31 cellular contexts compared by ENCODE assay signal in the genomic region with DNA sequence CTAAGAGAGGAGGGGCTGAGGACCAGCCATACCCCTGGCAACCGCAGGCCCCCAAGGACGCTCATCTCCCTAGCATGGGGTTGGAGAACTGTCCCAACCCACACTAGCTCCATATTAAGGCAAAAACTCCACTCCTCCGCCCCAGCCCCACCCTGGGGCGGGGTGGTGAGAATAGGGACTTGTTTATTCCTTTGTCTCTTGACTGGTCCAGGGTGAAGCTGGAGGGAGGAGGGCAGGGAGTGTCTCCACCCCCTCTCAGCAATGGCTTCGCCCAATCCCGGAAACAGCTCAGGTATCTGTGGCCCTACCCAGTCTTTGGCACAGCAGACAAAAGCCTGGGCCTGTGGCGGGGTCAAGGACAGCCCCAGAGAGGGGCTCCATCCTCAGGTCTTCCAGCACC. TPM values are rescaled to one million over a fixed set of nuclear protein-coding genes. Genes with fewer than 3 reads are reported as not detected.
DNase-seq lines count a peak whose midpoint lies in the region; ATAC-seq, FAIRE-seq and TF ChIP-seq lines count a peak whose summit lies in the region.
"Had no signal": no experiment of that assay in that cellular context is flagged by ENCODE, and none has a peak within 500 bp of the region (broad histone marks: within the 10 kb centered on the region; RNA-seq: fewer than 3 reads in every experiment).

No MANE protein-coding gene starts in this region.

- CTCF ChIA-PET in K562 (lab: Yijun Ruan, JAX; ENCODE audit: low intra/inter-chr PET ratio) = no interaction called here
- CTCF ChIA-PET in activated CD4-positive, alpha-beta memory T cell treated with anti-CD3 and anti-CD28 coated beads, Interleukin-2, amount 10 ng/mL, durations not matched to agents 7 days and 5 days (lab: Charles Lee) = no interaction called here

- DNase-seq in GM23248 = no peak
- peak; percentile 65 to 76 (median 70) for DNase-seq in K562 (ENCODE audit: extremely low read depth in 1 of 4, low spot score in 3 of 4)
- peak; percentile 51 to 58 for DNase-seq in left colon
- DNase-seq in small intestine = peak; percentile 10
- no peak for DNase-seq in activated CD4-positive, alpha-beta memory T cell treated with anti-CD3 and anti-CD28 coated beads, Interleukin-2, amount 10 ng/mL, durations not matched to agents 7 days and 5 days
- no peak for DNase-seq in Kasumi-1 (lab: John Stamatoyannopoulos, UW)
- DNase-seq in adrenal gland = no peak
- DNase-seq: AML-193; C1 segment of cervical spinal cord; CD4-positive, alpha-beta memory T cell; COR-L47; DMS 273 treated with DMSO at 0.1 percent for 48 hours; DMS79; EL; GF-D8; GOT3; Karpas-422; MV-4-11; NCI-H1105; NCI-H1436 treated with DMSO at 0.1 percent for 48 hours; NCI-H187 treated with DMSO at 0.1 percent for 48 hours; NCI-H446; NCI-H524 treated with DMSO at 0.1 percent for 48 hours; NCI-H774; SK-N-SH had no signal

- TF ChIP-seq POLR2A in K562 (conservative IDR thresholded peaks at IDR 0.05) (no peak), adrenal gland (IDR thresholded peaks at IDR 0.05) (no peak)

- no peak overlapping the region for H3K4me3 Mint-ChIP-seq in activated CD4-positive, alpha-beta memory T cell treated with anti-CD3 and anti-CD28 coated beads, Interleukin-2, amount 10 ng/mL, durations not matched to agents 7 days and 5 days
- H3K4me3 Mint-ChIP-seq: CD4-positive, alpha-beta memory T cell; IgD-negative memory B cell had no signal

- H2AFZ ChIP-seq in GM23248 = no peak overlapping the region
- H2AFZ ChIP-seq in K562 (ENCODE audit: low read depth, low read length) = peak overlapping the region; percentile 63

- H4K20me1 ChIP-seq in GM23248 (ENCODE audit: insufficient read depth) = no peaks in the 10 kb centered on the region
- H4K20me1 ChIP-seq in K562 (replicated peaks; ENCODE audit: control insufficient read depth, insufficient read depth, low read length) = peaks cover 18% of the 10 kb centered on the region; the same call in 1 of the 2 replicates

- no peaks in the 10 kb centered on the region for H3K9me3 Mint-ChIP-seq in activated CD4-positive, alpha-beta memory T cell treated with anti-CD3 and anti-CD28 coated beads, Interleukin-2, amount 10 ng/mL, durations not matched to agents 7 days and 5 days
- H3K9me3 Mint-ChIP-seq: CD4-positive, alpha-beta memory T cell; IgD-negative memory B cell had no signal

- H3K4me1 Mint-ChIP-seq in activated CD4-positive, alpha-beta memory T cell treated with anti-CD3 and anti-CD28 coated beads, Interleukin-2, amount 10 ng/mL, durations not matched to agents 7 days and 5 days = no peaks in the 10 kb centered on the region
- H3K4me1 Mint-ChIP-seq: CD4-positive, alpha-beta memory T cell had no signal

- peaks cover 7% of the 10 kb centered on the region for H3K27me3 Mint-ChIP-seq in activated CD4-positive, alpha-beta memory T cell treated with anti-CD3 and anti-CD28 coated beads, Interleukin-2, amount 10 ng/mL, durations not matched to agents 7 days and 5 days

- H3K4me3 ChIP-seq in GM23248 = no peak overlapping the region
- no peak overlapping the region for H3K4me3 ChIP-seq in K562
- H3K4me3 ChIP-seq in small intestine (ENCODE audit: low read depth in 1 of 2, low read length in 2 of 2) = no peak overlapping the region
- no peak overlapping the region for H3K4me3 ChIP-seq in adrenal gland
- H3K4me3 ChIP-seq: A549, HAP-1 had no signal

- no peaks in the 10 kb centered on the region for H3K9me3 ChIP-seq in GM23248 (ENCODE audit: low read depth)
- no peaks in the 10 kb centered on the region for H3K9me3 ChIP-seq in K562 (replicated peaks; ENCODE audit: control insufficient read depth, insufficient read depth, low read depth, low read length)
- no peaks in the 10 kb centered on the region for H3K9me3 ChIP-seq in small intestine (ENCODE audit: control insufficient read depth, low read depth)
- H3K9me3 ChIP-seq in adrenal gland (replicated peaks in 1 of 3) = no peaks in the 10 kb centered on the region
- H3K9me3 ChIP-seq: A549, HAP-1, SK-N-SH had no signal

- H3K9me1 ChIP-seq in K562 (ENCODE audit: control insufficient read depth, insufficient read depth, low read length) = peaks cover 4% of the 10 kb centered on the region

- H3K27ac ChIP-seq in GM23248 (peak overlapping the region; percentile 7; the same call in 1 of the 2 replicates), K562 (ENCODE audit: extremely low read depth, low read depth, low read length) (no peak overlapping the region), small intestine (ENCODE audit: low read depth in 1 of 2, low read length in 1 of 2) (no peak overlapping the region), adrenal gland (no peak overlapping the region)
- H3K27ac ChIP-seq: A549 had no signal

- H3K27ac Mint-ChIP-seq in activated CD4-positive, alpha-beta memory T cell treated with anti-CD3 and anti-CD28 coated beads, Interleukin-2, amount 10 ng/mL, durations not matched to agents 7 days and 5 days = no peak overlapping the region
- H3K27ac Mint-ChIP-seq: IgD-negative memory B cell had no signal

- H3K36me3 ChIP-seq in GM23248 (ENCODE audit: low read depth) (peaks cover 5% of the 10 kb centered on the region; the same call in 1 of the 2 replicates), K562 (ENCODE audit: control insufficient read depth, insufficient read depth, low read length) (no peaks in the 10 kb centered on the region), small intestine (ENCODE audit: control insufficient read depth in 2 of 2, insufficient read depth in 2 of 2, low read length in 2 of 2) (no peaks in the 10 kb centered on the region), adrenal gland (replicated peaks in 1 of 2) (no peaks in the 10 kb centered on the region)
- H3K36me3 ChIP-seq: HAP-1 had no signal

- H3K4me2 ChIP-seq in GM23248 (ENCODE audit: unreplicated experiment) = no peak overlapping the region
- H3K4me2 ChIP-seq in K562 (ENCODE audit: insufficient read depth, low read length) = peak overlapping the region; percentile 1; the same call in 1 of the 2 replicates
- H3K4me2 ChIP-seq: A549, SK-N-SH had no signal

- FAIRE-seq in K562 (lab: Jason Lieb, UNC) = peak; percentile 59
- no peak for FAIRE-seq in small intestine (lab: Jason Lieb, UNC)
- FAIRE-seq: A549, GM12891, RCC 7860 had no signal

- intact Hi-C loops in K562 (cut with micrococcal nuclease) = loop anchor here (5.0 kb wide), 1 partner anchor 1010 kb away; no protein-coding TSS in a partner anchor
- intact Hi-C loops in left colon (cut with DNase I, micrococcal nuclease) = no loop called here
- intact Hi-C loops in adrenal gland (cut with DNase I) = no loop called here

- no peak for TF ChIP-seq CTCF in K562 (IDR thresholded peaks at IDR 0.05 in 2 of 3, conservative IDR thresholded peaks at IDR 0.05 in 1 of 3; ENCODE audit: insufficient read depth in 2 of 3, low read depth in 1 of 3, low read length in 3 of 3)
- TF ChIP-seq CTCF in adrenal gland (IDR thresholded peaks at IDR 0.05) = no peak

- H3K79me2 ChIP-seq in GM23248 (ENCODE audit: insufficient read depth) = peaks cover 98% of the 10 kb centered on the region
- H3K79me2 ChIP-seq in K562 (ENCODE audit: control insufficient read depth, insufficient read depth, low read length) = no peaks in the 10 kb centered on the region

- H3K36me3 Mint-ChIP-seq in activated CD4-positive, alpha-beta memory T cell treated with anti-CD3 and anti-CD28 coated beads, Interleukin-2, amount 10 ng/mL, durations not matched to agents 7 days and 5 days (ENCODE audit: low read depth) = no peaks in the 10 kb centered on the region
- H3K36me3 Mint-ChIP-seq: CD4-positive, alpha-beta memory T cell; IgD-negative memory B cell had no signal

- 0 out of 2 replicates have a peak overlapping the region, but pooled peaks have one; percentile 22 for H3K9ac ChIP-seq in GM23248
- peak overlapping the region in 1 of 2 experiments; percentile 61; a peak in 1 of 4 replicates for H3K9ac ChIP-seq in K562 (ENCODE audit: insufficient read depth in 1 of 2, low read depth in 2 of 2, low read length in 2 of 2)
- H3K9ac ChIP-seq: SK-N-SH had no signal

- peaks cover 20% of the 10 kb centered on the region for H3K4me1 ChIP-seq in GM23248 (ENCODE audit: insufficient read depth)
- peaks cover 0 to 40% of the 10 kb centered on the region in 2 experiments; a peak in 3 of 5 replicates for H3K4me1 ChIP-seq in K562 (replicated peaks in 1 of 2; ENCODE audit: control insufficient read depth in 2 of 2, insufficient read depth in 2 of 2, low read length in 2 of 2)
- H3K4me1 ChIP-seq in small intestine (ENCODE audit: control insufficient read depth in 2 of 2, insufficient read depth in 1 of 2, low read depth in 1 of 2, low read length in 1 of 2) = no peaks in the 10 kb centered on the region
- no peaks in the 10 kb centered on the region for H3K4me1 ChIP-seq in adrenal gland (replicated peaks in 1 of 2)
- H3K4me1 ChIP-seq: HAP-1 had no signal

- WGBS in GM23248 (ENCODE audit: low coverage in 1 of 2, low lambda C conversion rate in 2 of 2, missing lambda C conversion rate in 2 of 2), 2 experiments = 55 to 57% methylated on average over 7 of the region's 7 CpGs
- 17% methylated on average over 7 of the region's 7 CpGs for WGBS in K562 (ENCODE audit: insufficient coverage, low coverage, missing lambda C conversion rate)
- WGBS in small intestine, 3 donors = 35 to 72% (median 64%) methylated on average over 7 of the region's 7 CpGs
- WGBS in adrenal gland, 4 donors = 79 to 100% (median 91%) methylated on average over 3 to 7 of the region's 7 CpGs

- no peaks in the 10 kb centered on the region for H3K27me3 ChIP-seq in GM23248 (replicated peaks; ENCODE audit: insufficient read depth)
- peaks cover 22 to 46% of the 10 kb centered on the region in 2 experiments for H3K27me3 ChIP-seq in K562 (ENCODE audit: control insufficient read depth in 2 of 2, insufficient read depth in 2 of 2, low read length in 2 of 2)
- no peaks in the 10 kb centered on the region for H3K27me3 ChIP-seq in small intestine (ENCODE audit: control insufficient read depth in 2 of 2, insufficient read depth in 2 of 2, low read length in 2 of 2)
- no peaks in the 10 kb centered on the region for H3K27me3 ChIP-seq in adrenal gland

- no peaks in the 10 kb centered on the region for H3K9me2 ChIP-seq in GM23248 (ENCODE audit: insufficient read depth)
- H3K9me2 ChIP-seq: SK-N-SH had no signal

- no peak for TF ChIP-seq EP300 in K562 (IDR thresholded peaks at IDR 0.05; ENCODE audit: low read length)

- POLR2A ChIA-PET in K562 (lab: Yijun Ruan, JAX) = interaction anchor here (0.6 to 0.9 kb wide), 2 partner anchors 8 to 1360 kb away, joined by 3 read pairs; no protein-coding TSS in a partner anchor
- POLR2A ChIA-PET in activated CD4-positive, alpha-beta memory T cell treated with anti-CD3 and anti-CD28 coated beads, Interleukin-2, amount 10 ng/mL, durations not matched to agents 7 days and 5 days (lab: Charles Lee) = no interaction called here

- ATAC-seq in K562 = peak; percentile 71
- peak; percentile 93 for ATAC-seq in left colon
- ATAC-seq in HG03378 (IDR thresholded peaks at IDR 0.05; ENCODE audit: unreplicated experiment) = no peak
- ATAC-seq: A549 had no signal

- TF ChIP-seq RAD21 in K562 (CRISPR knock-in tag; conservative IDR thresholded peaks at IDR 0.05 in 1 of 2, IDR thresholded peaks at IDR 0.05 in 1 of 2) = no peak

- peaks cover 12% of the 10 kb centered on the region for H3F3A ChIP-seq in GM23248 (ENCODE audit: insufficient read depth)

- in situ Hi-C loops in GM23248 (cut with MboI) = no loop called here
- in situ Hi-C loops in K562 (cut with MboI) = loop anchor here (5.0 kb wide), 1 partner anchor 1525 kb away; no protein-coding TSS in a partner anchor

- no TSS peak for BruUV-seq in K562 (replicated peaks; lab: Mats Ljungman, UMichigan)

RNA-seq across cellular contexts. Expression of a gene that starts 16.9 kb away (rescaled TPM):
- total RNA-seq in GM23248 (2014; rRNA removed; shearing (Covaris generic)) = 145 and 169 TPM in 2 replicates
- polyA plus RNA-seq in GM23248 (2016; fragmentation: Nextera tagmentation; extraction: Ambion mirVana) = 137 and 141 TPM in 2 replicates
- total RNA-seq in K562 (2011; cell fraction: chromatin; rRNA removed; ENCODE audit: low replicate concordance) = not detected in 2 replicates
- not detected in 2 replicates for total RNA-seq in K562 (2011; cell fraction: nucleolus; rRNA removed)
- not detected in 2 replicates for total RNA-seq in K562 (2011; cell fraction: nucleoplasm; rRNA removed)
- total RNA-seq in K562 (2014; rRNA removed) = not detected in 2 replicates
- not detected in 2 replicates for total RNA-seq in K562 (2014; rRNA removed; fragmentation: Illumina TruSeq; extraction: Trizol)
- total RNA-seq in K562 (2015; rRNA removed; fragmentation: Illumina TruSeq; extraction: Trizol) = not detected in 2 replicates
- not detected in 2 replicates for total RNA-seq in K562 (2021)
- not detected in 2 replicates for polyA plus RNA-seq in K562 (2011; rRNA removed)
- polyA plus RNA-seq in K562 (2011; cell fraction: cytosol; rRNA removed) = 0.18 TPM in 1 of 2 replicates, not detected in the other
- 0.13 TPM in 1 of 2 replicates, not detected in the other for polyA plus RNA-seq in K562 (2011; cell fraction: nucleus; rRNA removed)
- not detected in 2 replicates for polyA plus RNA-seq in K562 (2012)
- polyA plus RNA-seq in K562 (2014; fragmentation: Illumina TruSeq; extraction: Trizol) = not detected in 2 replicates
- not detected for polyA plus RNA-seq in K562 (2014; fragmentation: Nextera tagmentation; extraction: Ambion mirVana)
- 0.21 TPM in 1 of 2 replicates, not detected in the other for polyA plus RNA-seq in K562 (2014; rRNA removed)
- polyA minus RNA-seq in K562 (2011; rRNA and poly(A)+ RNA removed) = not detected in 2 replicates
- polyA minus RNA-seq in K562 (2011; cell fraction: cytosol; rRNA and poly(A)+ RNA removed) = not detected in 2 replicates
- polyA minus RNA-seq in K562 (2011; cell fraction: nucleus; rRNA and poly(A)+ RNA removed) = not detected in 2 replicates
- total RNA-seq in left colon = 1 to 10 TPM in 1 of 2 donors, under 1 TPM in 1; 0.52 to 1.1 TPM
- 1 to 10 TPM in 1 of 3 donors, not detected in 2; 1.8 TPM for polyA plus RNA-seq in small intestine
- not detected for total RNA-seq in activated CD4-positive, alpha-beta memory T cell treated with anti-CD3 and anti-CD28 coated beads, Interleukin-2, amount 10 ng/mL, durations not matched to agents 7 days and 5 days
- total RNA-seq in adrenal gland = 1 to 10 TPM; 1.7 to 8.3 (median 4.0) TPM
- polyA plus RNA-seq in adrenal gland = 10 to 100 TPM in 1 of 3 donors, 1 to 10 TPM in 1, under 1 TPM in 1; 0.15 to 14.2 (median 8.1) TPM
- total RNA-seq: CD4-positive, alpha-beta memory T cell had no signal
- polyA plus RNA-seq: CD4-positive, alpha-beta memory T cell; IgD-negative memory B cell had no signal

RNA-seq across cellular contexts. Expression of a gene that starts 40.4 kb away (rescaled TPM):
- total RNA-seq in GM23248 (2014; rRNA removed; shearing (Covaris generic)) = 22.9 and 24.9 TPM in 2 replicates
- polyA plus RNA-seq in GM23248 (2016; fragmentation: Nextera tagmentation; extraction: Ambion mirVana) (24.1 and 24.4 TPM in 2 replicates), K562 (2011; rRNA removed) (11.3 and 13.1 TPM in 2 replicates), K562 (2014; fragmentation: Illumina TruSeq; extraction: Trizol) (12.8 and 13.1 TPM in 2 replicates), K562 (2014; fragmentation: Nextera tagmentation; extraction: Ambion mirVana) (1 to 10 TPM in 1 of 2 experiments, under 1 TPM in 1; 0.92 to 1.1 TPM), K562 (2014; rRNA removed) (17.8 and 19.5 TPM in 2 replicates), small intestine (10 to 100 TPM; 11.9 to 14.9 (median 14.1) TPM), adrenal gland (10 to 100 TPM; 11.2 to 34.2 (median 30.6) TPM)
- total RNA-seq in K562 (2011; cell fraction: chromatin; rRNA removed; ENCODE audit: low replicate concordance) = 8.0 and 24.6 TPM in 2 replicates
- 20.2 and 20.4 TPM in 2 replicates for total RNA-seq in K562 (2011; cell fraction: nucleolus; rRNA removed)
- 10.2 and 12.6 TPM in 2 replicates for total RNA-seq in K562 (2011; cell fraction: nucleoplasm; rRNA removed)
- total RNA-seq in K562 (2014; rRNA removed) (12.4 and 15.8 TPM in 2 replicates), K562 (2014; rRNA removed; fragmentation: Illumina TruSeq; extraction: Trizol) (4.1 and 4.9 TPM in 2 replicates), K562 (2015; rRNA removed; fragmentation: Illumina TruSeq; extraction: Trizol) (8.6 TPM in 2 replicates), K562 (2021) (17.1 and 17.3 TPM in 2 replicates), left colon (10 to 100 TPM; 17.5 to 18.3 TPM), adrenal gland (10 to 100 TPM; 21.3 to 31.8 (median 26.8) TPM)
- polyA plus RNA-seq in K562 (2011; cell fraction: cytosol; rRNA removed) = 10.5 and 18.2 TPM in 2 replicates
- 26.0 and 42.0 TPM in 2 replicates for polyA plus RNA-seq in K562 (2011; cell fraction: nucleus; rRNA removed)
- 11.4 and 12.4 TPM in 2 replicates for polyA plus RNA-seq in K562 (2012)
- polyA minus RNA-seq in K562 (2011; rRNA and poly(A)+ RNA removed) = 3.6 and 4.9 TPM in 2 replicates
- 5.0 and 6.1 TPM in 2 replicates for polyA minus RNA-seq in K562 (2011; cell fraction: cytosol; rRNA and poly(A)+ RNA removed)
- polyA minus RNA-seq in K562 (2011; cell fraction: nucleus; rRNA and poly(A)+ RNA removed) = 7.3 and 9.0 TPM in 2 replicates
- 10 to 100 TPM; 22.5 to 23.4 TPM for total RNA-seq in activated CD4-positive, alpha-beta memory T cell treated with anti-CD3 and anti-CD28 coated beads, Interleukin-2, amount 10 ng/mL, durations not matched to agents 7 days and 5 days

RNA-seq across cellular contexts. Expression of a gene that starts 56.4 kb away (rescaled TPM):
- 32.6 and 44.5 TPM in 2 replicates for total RNA-seq in GM23248 (2014; rRNA removed; shearing (Covaris generic))
- polyA plus RNA-seq in GM23248 (2016; fragmentation: Nextera tagmentation; extraction: Ambion mirVana) (115 TPM in 2 replicates), K562 (2011; rRNA removed) (74.7 and 79.2 TPM in 2 replicates), K562 (2014; fragmentation: Illumina TruSeq; extraction: Trizol) (80.6 and 113 TPM in 2 replicates), K562 (2014; fragmentation: Nextera tagmentation; extraction: Ambion mirVana) (10 to 100 TPM; 42.1 to 67.0 TPM), K562 (2014; rRNA removed) (111 and 121 TPM in 2 replicates), small intestine (10 to 100 TPM; 42.5 to 64.3 (median 43.2) TPM), adrenal gland (100 to 1,000 TPM in 1 of 3 donors, 10 to 100 TPM in 2; 40.0 to 122 (median 87.5) TPM)
- 28.6 and 94.1 TPM in 2 replicates for total RNA-seq in K562 (2011; cell fraction: chromatin; rRNA removed; ENCODE audit: low replicate concordance)
- 70.3 and 71.4 TPM in 2 replicates for total RNA-seq in K562 (2011; cell fraction: nucleolus; rRNA removed)
- total RNA-seq in K562 (2011; cell fraction: nucleoplasm; rRNA removed) = 51.0 and 57.9 TPM in 2 replicates
- total RNA-seq in K562 (2014; rRNA removed) (116 and 120 TPM in 2 replicates), K562 (2014; rRNA removed; fragmentation: Illumina TruSeq; extraction: Trizol) (49.6 and 59.2 TPM in 2 replicates), K562 (2015; rRNA removed; fragmentation: Illumina TruSeq; extraction: Trizol) (74.3 and 78.1 TPM in 2 replicates), K562 (2021) (108 and 110 TPM in 2 replicates), left colon (10 to 100 TPM; 23.2 to 25.8 TPM), adrenal gland (100 to 1,000 TPM in 4 of 8 donors, 10 to 100 TPM in 4; 27.2 to 190 (median 88.3) TPM)
- 89.1 and 124 TPM in 2 replicates for polyA plus RNA-seq in K562 (2011; cell fraction: cytosol; rRNA removed)
- polyA plus RNA-seq in K562 (2011; cell fraction: nucleus; rRNA removed) = 42.9 and 47.3 TPM in 2 replicates
- polyA plus RNA-seq in K562 (2012) = 42.1 and 72.6 TPM in 2 replicates
- 34.5 and 60.2 TPM in 2 replicates for polyA minus RNA-seq in K562 (2011; rRNA and poly(A)+ RNA removed)
- polyA minus RNA-seq in K562 (2011; cell fraction: cytosol; rRNA and poly(A)+ RNA removed) = 23.4 and 42.2 TPM in 2 replicates
- polyA minus RNA-seq in K562 (2011; cell fraction: nucleus; rRNA and poly(A)+ RNA removed) = 14.7 and 15.7 TPM in 2 replicates
- total RNA-seq in activated CD4-positive, alpha-beta memory T cell treated with anti-CD3 and anti-CD28 coated beads, Interleukin-2, amount 10 ng/mL, durations not matched to agents 7 days and 5 days = 10 to 100 TPM; 34.2 to 38.7 TPM

Comparison
In these comparisons a context has a peak if more than half of its experiments do, and no peak if none do; other contexts are left out.
1. DNase-seq: peak in K562 (4 of 4), left colon (2 of 2) and small intestine (single experiment); none in GM23248 (single experiment), activated CD4-positive, alpha-beta memory T cell treated with anti-CD3 and anti-CD28 coated beads, Interleukin-2, amount 10 ng/mL, durations not matched to agents 7 days and 5 days (single experiment), Kasumi-1 (0 of 2) and adrenal gland (0 of 7).
2. RNA of a gene that starts 16.9 kb away (total RNA-seq): 145 to 169 TPM in GM23248; 1.7 to 8.3 TPM in adrenal gland, 0.52 to 1.1 TPM in left colon, not detected in activated CD4-positive, alpha-beta memory T cell treated with anti-CD3 and anti-CD28 coated beads, Interleukin-2, amount 10 ng/mL, durations not matched to agents 7 days and 5 days and not detected in K562; every median in the first group is over 10 times any median in the second.